Comparison of ENCODE assay signal across 8 cellular contexts in the genomic region with DNA sequence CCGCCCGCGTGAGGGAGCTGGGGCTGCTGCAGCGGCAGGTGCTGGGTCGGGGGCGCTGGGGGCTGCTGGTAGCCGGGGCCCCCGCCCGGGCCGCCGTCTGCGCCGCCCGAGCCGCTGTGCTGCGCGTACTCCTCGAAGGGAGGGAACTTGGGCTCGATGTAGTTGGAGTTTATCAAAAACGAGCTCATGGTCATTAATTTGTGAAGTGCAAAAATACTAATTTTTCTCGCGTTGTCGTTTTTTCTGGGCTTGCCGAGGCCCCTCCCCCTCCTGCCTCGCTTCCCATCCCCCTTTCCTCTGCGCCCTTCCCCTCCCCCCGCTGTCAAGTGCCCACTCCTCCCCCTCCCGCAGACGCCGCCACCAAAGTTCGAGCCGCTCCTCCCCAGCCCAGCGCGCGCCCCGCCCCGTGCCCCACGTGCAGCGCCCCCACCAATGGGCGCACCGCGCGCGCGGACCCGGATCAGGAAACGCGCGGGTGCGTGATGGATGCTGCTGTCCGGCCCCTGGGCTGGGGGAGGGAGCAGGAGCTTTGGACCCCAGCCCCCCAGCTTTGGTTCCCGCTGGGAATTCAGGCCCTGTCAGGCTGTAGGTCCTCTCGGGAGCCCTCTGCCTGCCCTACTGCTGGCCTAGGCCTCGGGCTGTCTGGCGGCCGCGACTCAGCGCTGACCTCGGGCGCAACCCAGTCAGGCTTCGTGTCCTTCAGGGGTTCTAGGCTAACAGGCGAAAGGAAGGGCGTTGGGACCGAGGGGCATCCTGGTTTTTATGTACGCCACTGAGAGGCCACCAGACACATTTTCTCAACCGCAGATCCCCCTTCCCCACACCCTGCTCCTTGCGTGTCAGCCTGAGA. TPM values are rescaled to one million over a fixed set of nuclear protein-coding genes. Genes with fewer than 3 reads are reported as not detected.
DNase-seq lines count a peak whose midpoint lies in the region; ATAC-seq and TF ChIP-seq lines count a peak whose summit lies in the region.

TSS of gene HOXA4 (minus strand) at position 218 of the 850 bp plus-strand sequence. CDS start at position 194, 24 bp downstream.

- TF ChIP-seq POLR2A in esophagus muscularis mucosa (IDR thresholded peaks at IDR 0.05; ENCODE audit: low read depth): peak; percentile 91

- 6% methylated on average over 39 of the region's 67 CpGs for WGBS in esophagus muscularis mucosa

- no peaks in the 10 kb centered on the region for H3K9me3 Mint-ChIP-seq in nephron

- peaks cover 86% of the 10 kb centered on the region for H3K4me1 Mint-ChIP-seq in nephron

- peak within 1 kb of the TSS; percentile 83 to 87 (median 85) for H3K4me3 Mint-ChIP-seq in nephron

- H3K4me3 ChIP-seq in esophagus muscularis mucosa: peak within 1 kb of the TSS; percentile 81 to 94 (median 89)

- peak; percentile 86 for DNase-seq in NCI-H748 treated with DMSO at 0.1 percent for 48 hours (lab: John Stamatoyannopoulos, UW)
- peak; percentile 57 for DNase-seq in activated T-cell treated with anti-CD3 and anti-CD28 coated beads for 48 hours (ENCODE audit: low read depth)
- no peak for DNase-seq in esophagus muscularis mucosa (ENCODE audit: extremely low spot score)
- peak; percentile 81 for DNase-seq in stimulated activated naive CD8-positive, alpha-beta T cell treated with anti-CD3 and anti-CD28 coated beads, Interleukin-15, Interleukin-2, amounts not matched to agents 100 U/mL and 50 U/mL, for 24 hours
- DNase-seq in SIG-M5 (lab: John Stamatoyannopoulos, UW): no peak

- no peak for TF ChIP-seq CTCF in esophagus muscularis mucosa (IDR thresholded peaks at IDR 0.05)
- TF ChIP-seq CTCF in nephron (IDR thresholded peaks at IDR 0.05; ENCODE audit: unreplicated experiment in 3 of 3): no peak

- ATAC-seq in GM21515 (IDR thresholded peaks at IDR 0.05; ENCODE audit: unreplicated experiment) (peak; percentile 61), HG03520 (IDR thresholded peaks at IDR 0.05; ENCODE audit: unreplicated experiment) (no peak)
- ATAC-seq in stimulated activated naive CD8-positive, alpha-beta T cell treated with anti-CD3 and anti-CD28 coated beads, Interleukin-15, Interleukin-2, amounts not matched to agents 100 U/mL and 50 U/mL, for 24 hours: peak; percentile 87

- H3K27me3 ChIP-seq in esophagus muscularis mucosa: no peaks in the 10 kb centered on the region

- H3K27ac ChIP-seq in esophagus muscularis mucosa (replicated peaks in 1 of 4): peak within 1 kb of the TSS; percentile 96 to 100 (median 99)

- H3K9me3 ChIP-seq in esophagus muscularis mucosa: no peaks in the 10 kb centered on the region

- H3K36me3 ChIP-seq in esophagus muscularis mucosa: no peaks in the 10 kb centered on the region

- peaks cover 47% of the 10 kb centered on the region for H3K36me3 Mint-ChIP-seq in nephron (ENCODE audit: low read depth)

- peaks cover 3% of the 10 kb centered on the region for H3K27me3 Mint-ChIP-seq in nephron (ENCODE audit: low read depth)

- TF ChIP-seq EP300 in esophagus muscularis mucosa (IDR thresholded peaks at IDR 0.05): no peak

- intact Hi-C loops in esophagus muscularis mucosa (cut with DNase I): no loop called here

- peaks cover under 1 to 85% (median 83%) of the 10 kb centered on the region in 4 donors for H3K4me1 ChIP-seq in esophagus muscularis mucosa

- peak within 1 kb of the TSS; percentile 98 to 100 (median 99) for H3K27ac Mint-ChIP-seq in nephron

RNA-seq across cellular contexts. Expression of gene HOXA4, which starts in this region (rescaled TPM):
- 10 to 100 TPM; 12.5 to 26.8 (median 18.1) TPM for total RNA-seq in esophagus muscularis mucosa

Comparison
In these comparisons a context has a peak if more than half of its experiments do, and no peak if none do; other contexts are left out.
1. DNase-seq: peak in NCI-H748 treated with DMSO at 0.1 percent for 48 hours (single experiment), activated T-cell treated with anti-CD3 and anti-CD28 coated beads for 48 hours (single experiment) and stimulated activated naive CD8-positive, alpha-beta T cell treated with anti-CD3 and anti-CD28 coated beads, Interleukin-15, Interleukin-2, amounts not matched to agents 100 U/mL and 50 U/mL, for 24 hours (single experiment); none in esophagus muscularis mucosa (single experiment) and SIG-M5 (single experiment).